In genomic region chr1:197892684-197893083, GRCh38 we compare ENCODE assay signal across 1 cellular context.
TF ChIP-seq lines count a peak whose summit lies in the region.

No MANE protein-coding gene starts in this region.

TF ChIP-seq in HepG2, 621 proteins besides CTCF, POLR2A, EP300 and RAD21 (continued from another document and continues in another):
- TF ChIP-seq ZNF331 (CRISPR knock-in tag; IDR thresholded peaks at IDR 0.05) (0 out of 2 replicates have a peak, but pooled peaks have one; percentile 34), ZNF605 (CRISPR knock-in tag; IDR thresholded peaks at IDR 0.05) (no peak), ZSCAN29 (CRISPR knock-in tag; conservative IDR thresholded peaks at IDR 0.05) (no peak), ZNF10 (CRISPR knock-in tag; IDR thresholded peaks at IDR 0.05; ENCODE audit: borderline replicate concordance, low read depth) (no peak), ONECUT2 (CRISPR knock-in tag; IDR thresholded peaks at IDR 0.05) (no peak), ZNF441 (CRISPR knock-in tag; IDR thresholded peaks at IDR 0.05; ENCODE audit: borderline replicate concordance) (no peak), HNRNPK (IDR thresholded peaks at IDR 0.05; ENCODE audit: low read depth, low read length, poor library complexity, severe bottlenecking) (no peak), ATF3 (CRISPR knock-in tag; IDR thresholded peaks at IDR 0.05) (no peak), ETV5 (CRISPR knock-in tag; IDR thresholded peaks at IDR 0.05; ENCODE audit: borderline replicate concordance) (no peak), SRSF9 (IDR thresholded peaks at IDR 0.05; ENCODE audit: borderline replicate concordance, insufficient read depth, low read depth, low read length, poor library complexity, severe bottlenecking) (no peak), NR2F6 (IDR thresholded peaks at IDR 0.05) (no peak), NR2F6 (CRISPR knock-in tag; IDR thresholded peaks at IDR 0.05) (no peak), ZNF768 (CRISPR knock-in tag; IDR thresholded peaks at IDR 0.05) (no peak), ZNF256 (CRISPR knock-in tag; conservative IDR thresholded peaks at IDR 0.05) (no peak), ZNF264 (CRISPR knock-in tag; IDR thresholded peaks at IDR 0.05) (no peak), MAZ (IDR thresholded peaks at IDR 0.05; ENCODE audit: borderline replicate concordance, low read depth, low read length) (no peak), MAZ (CRISPR knock-in tag; IDR thresholded peaks at IDR 0.05; ENCODE audit: low read depth) (no peak), CBX2 (IDR thresholded peaks at IDR 0.05; ENCODE audit: low read depth, low read length) (no peak), CBX2 (CRISPR knock-in tag; IDR thresholded peaks at IDR 0.05; ENCODE audit: low read depth) (no peak), DMTF1 (CRISPR knock-in tag; IDR thresholded peaks at IDR 0.05) (no peak), FOSL2 (CRISPR knock-in tag; IDR thresholded peaks at IDR 0.05) (no peak), TEF (CRISPR knock-in tag; IDR thresholded peaks at IDR 0.05) (peak; percentile 60; the same call in 1 of the 2 replicates), ZNF513 (CRISPR knock-in tag; conservative IDR thresholded peaks at IDR 0.05) (no peak), MATR3 (CRISPR knock-in tag; IDR thresholded peaks at IDR 0.05) (no peak), FOXK1 (CRISPR knock-in tag; IDR thresholded peaks at IDR 0.05; ENCODE audit: borderline replicate concordance, low read depth) (no peak), CEBPG (CRISPR knock-in tag; IDR thresholded peaks at IDR 0.05) (peak; percentile 80), ZMYM4 (CRISPR knock-in tag; IDR thresholded peaks at IDR 0.05) (no peak; the same call in 1 of the 2 replicates), MYNN (CRISPR knock-in tag; IDR thresholded peaks at IDR 0.05; ENCODE audit: low read depth) (no peak), SOX13 (IDR thresholded peaks at IDR 0.05) (no peak), SOX13 (CRISPR knock-in tag; conservative IDR thresholded peaks at IDR 0.05 in 1 of 2, IDR thresholded peaks at IDR 0.05 in 1 of 2) (peak in 1 of 2 experiments; percentile 49; a peak in 1 of 4 replicates), ZNF839 (CRISPR knock-in tag; IDR thresholded peaks at IDR 0.05; ENCODE audit: borderline replicate concordance) (no peak), SP5 (CRISPR knock-in tag; IDR thresholded peaks at IDR 0.05; ENCODE audit: borderline replicate concordance, low read depth) (peak; percentile 35; the same call in 1 of the 2 replicates), POGZ (CRISPR knock-in tag; IDR thresholded peaks at IDR 0.05) (peak; percentile 14; the same call in 1 of the 2 replicates), ELF3 (CRISPR knock-in tag; IDR thresholded peaks at IDR 0.05) (no peak), ZNF576 (CRISPR knock-in tag; IDR thresholded peaks at IDR 0.05) (no peak), THYN1 (CRISPR knock-in tag; IDR thresholded peaks at IDR 0.05; ENCODE audit: borderline replicate concordance, low read depth) (no peak), ZNF678 (CRISPR knock-in tag; IDR thresholded peaks at IDR 0.05) (no peak), TRIM24 (CRISPR knock-in tag; IDR thresholded peaks at IDR 0.05) (no peak), NFAT5 (CRISPR knock-in tag; IDR thresholded peaks at IDR 0.05) (no peak), DBP (CRISPR knock-in tag; IDR thresholded peaks at IDR 0.05; ENCODE audit: not compliant biosample characterization) (no peak), ZBTB43 (CRISPR knock-in tag; conservative IDR thresholded peaks at IDR 0.05) (no peak), AHR (CRISPR knock-in tag; IDR thresholded peaks at IDR 0.05) (no peak), ELF1 (CRISPR knock-in tag; IDR thresholded peaks at IDR 0.05) (no peak), NFIC (IDR thresholded peaks at IDR 0.05; ENCODE audit: low read length) (no peak), MED1 (CRISPR knock-in tag; IDR thresholded peaks at IDR 0.05) (no peak), ZNF644 (CRISPR knock-in tag; IDR thresholded peaks at IDR 0.05; ENCODE audit: low read depth) (peak; percentile 54; the same call in 1 of the 2 replicates), FOXA1 (IDR thresholded peaks at IDR 0.05) (no peak), FOXA1 (CRISPR knock-in tag; IDR thresholded peaks at IDR 0.05) (no peak), NBN (conservative IDR thresholded peaks at IDR 0.05) (no peak), HMGXB3 (CRISPR knock-in tag; IDR thresholded peaks at IDR 0.05; ENCODE audit: borderline replicate concordance) (no peak), RXRB (CRISPR knock-in tag; IDR thresholded peaks at IDR 0.05; ENCODE audit: borderline replicate concordance) (0 out of 2 replicates have a peak, but pooled peaks have one; percentile 28), SNRNP70 (IDR thresholded peaks at IDR 0.05; ENCODE audit: low read depth, low read length) (no peak), ZNF777 (CRISPR knock-in tag; IDR thresholded peaks at IDR 0.05) (no peak), ZEB1 (IDR thresholded peaks at IDR 0.05; ENCODE audit: insufficient replicate concordance, low read depth) (no peak), ZNF792 (CRISPR knock-in tag; IDR thresholded peaks at IDR 0.05) (0 out of 2 replicates have a peak, but pooled peaks have one; percentile 23), REPIN1 (CRISPR knock-in tag; IDR thresholded peaks at IDR 0.05; ENCODE audit: borderline replicate concordance, low read depth) (no peak), DNMT1 (CRISPR knock-in tag; IDR thresholded peaks at IDR 0.05) (no peak), CEBPB (IDR thresholded peaks at IDR 0.05; ENCODE audit: borderline replicate concordance, low read depth, low read length) (peak; percentile 75), NFKB2 (CRISPR knock-in tag; IDR thresholded peaks at IDR 0.05; ENCODE audit: borderline replicate concordance) (no peak)
